ENCODE assay signal across 22 cellular contexts in the genomic region with DNA sequence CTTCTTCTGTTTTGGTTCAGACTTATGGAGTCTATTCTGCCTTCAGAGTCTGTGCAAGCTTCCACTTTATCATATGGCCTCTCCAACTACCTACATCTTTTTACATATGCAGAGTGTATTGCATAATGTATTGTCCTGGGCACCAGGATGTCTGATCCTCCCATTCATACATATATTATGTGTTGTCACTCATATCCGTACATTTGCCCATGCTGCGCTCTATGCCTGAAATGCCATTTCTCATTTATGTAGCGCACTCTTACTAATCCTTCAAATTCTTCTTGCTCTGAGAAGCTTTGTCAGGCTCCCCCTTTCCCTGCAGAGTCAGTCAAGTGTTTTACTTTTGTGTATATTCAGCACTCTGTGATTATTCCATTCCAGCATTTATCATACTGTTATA.
"Had no signal": no experiment of that assay in that cellular context is flagged by ENCODE, and none has a peak within 500 bp of the region (broad histone marks: within the 10 kb centered on the region; RNA-seq: fewer than 3 reads in every experiment).

No MANE protein-coding gene starts in this region.

- H3K4me1 Mint-ChIP-seq: activated CD4-positive, alpha-beta memory T cell treated with anti-CD3 and anti-CD28 coated beads, Interleukin-2, amount 10 ng/mL, durations not matched to agents 7 days and 5 days; activated CD8-positive, alpha-beta memory T cell treated with anti-CD3 and anti-CD28 coated beads, Interleukin-2, amount 10 ng/mL, durations not matched to agents 7 days and 5 days; activated naive CD4-positive, alpha-beta T cell treated with anti-CD3 and anti-CD28 coated beads, Interleukin-2, amount 10 ng/mL, durations not matched to agents 7 days and 5 days; activated naive CD8-positive, alpha-beta T cell treated with anti-CD3 and anti-CD28 coated beads for 36 hours had no signal

- H3K36me3 Mint-ChIP-seq: activated CD8-positive, alpha-beta memory T cell treated with anti-CD3 and anti-CD28 coated beads, Interleukin-2, amount 10 ng/mL, durations not matched to agents 7 days and 5 days; activated naive CD4-positive, alpha-beta T cell treated with anti-CD3 and anti-CD28 coated beads, Interleukin-2, amount 10 ng/mL, durations not matched to agents 7 days and 5 days; activated naive CD8-positive, alpha-beta T cell treated with anti-CD3 and anti-CD28 coated beads for 36 hours had no signal

- H3K9me3 Mint-ChIP-seq: activated CD4-positive, alpha-beta memory T cell treated with anti-CD3 and anti-CD28 coated beads, Interleukin-2, amount 10 ng/mL, durations not matched to agents 7 days and 5 days; activated naive CD4-positive, alpha-beta T cell treated with anti-CD3 and anti-CD28 coated beads, Interleukin-2, amount 10 ng/mL, durations not matched to agents 7 days and 5 days; activated naive CD8-positive, alpha-beta T cell treated with anti-CD3 and anti-CD28 coated beads for 36 hours had no signal

- H3K27ac Mint-ChIP-seq: activated CD4-positive, alpha-beta memory T cell treated with anti-CD3 and anti-CD28 coated beads, Interleukin-2, amount 10 ng/mL, durations not matched to agents 7 days and 5 days; activated CD8-positive, alpha-beta memory T cell treated with anti-CD3 and anti-CD28 coated beads, Interleukin-2, amount 10 ng/mL, durations not matched to agents 7 days and 5 days; activated naive CD4-positive, alpha-beta T cell treated with anti-CD3 and anti-CD28 coated beads, Interleukin-2, amount 10 ng/mL, durations not matched to agents 7 days and 5 days; activated naive CD8-positive, alpha-beta T cell treated with anti-CD3 and anti-CD28 coated beads for 36 hours had no signal

- H3K27ac ChIP-seq: breast epithelium, coronary artery, WERI-Rb-1 had no signal

- H3K4me3 Mint-ChIP-seq: activated CD4-positive, alpha-beta memory T cell treated with anti-CD3 and anti-CD28 coated beads, Interleukin-2, amount 10 ng/mL, durations not matched to agents 7 days and 5 days; activated CD8-positive, alpha-beta memory T cell treated with anti-CD3 and anti-CD28 coated beads, Interleukin-2, amount 10 ng/mL, durations not matched to agents 7 days and 5 days; activated naive CD4-positive, alpha-beta T cell treated with anti-CD3 and anti-CD28 coated beads, Interleukin-2, amount 10 ng/mL, durations not matched to agents 7 days and 5 days; activated naive CD8-positive, alpha-beta T cell treated with anti-CD3 and anti-CD28 coated beads for 36 hours had no signal

- DNase-seq: activated CD4-positive, alpha-beta memory T cell treated with anti-CD3 and anti-CD28 coated beads, Interleukin-2, amount 10 ng/mL, durations not matched to agents 7 days and 5 days; activated CD4-positive, alpha-beta T cell treated with anti-CD3 and anti-CD28 coated beads, Interleukin-2, amount 50 U/mL, for 1 hour; activated CD4-positive, CD25-positive, alpha-beta regulatory T cell; activated CD8-positive, alpha-beta memory T cell treated with anti-CD3 and anti-CD28 coated beads for 24 hours; activated CD8-positive, alpha-beta memory T cell treated with anti-CD3 and anti-CD28 coated beads, Interleukin-2, amount 10 ng/mL, durations not matched to agents 7 days and 5 days; activated CD8-positive, alpha-beta memory T cell treated with anti-CD3 and anti-CD28 coated beads, Interleukin-2, amount 50 U/mL, for 48 hours; activated effector memory CD4-positive, alpha-beta T cell treated with Interleukin-2 at 50 U/mL for 16 hours; activated naive CD4-positive, alpha-beta T cell treated with anti-CD3 and anti-CD28 coated beads, Interleukin-2, amount 10 ng/mL, durations not matched to agents 7 days and 5 days; activated naive CD8-positive, alpha-beta T cell treated with anti-CD3 and anti-CD28 coated beads for 36 hours; activated T-cell treated with anti-CD3 and anti-CD28 coated beads, Interleukin-2, amount 50 U/mL, for 48 hours; amniotic stem cell; aorta; NCI-H1105; NCI-H1417 treated with DMSO at 0.1 percent for 48 hours; NCI-H2029; NCI-H345; NCI-H526 treated with DMSO at 0.1 percent for 48 hours; Right ventricle myocardium superior; T1000; WERI-Rb-1 had no signal

- H3K27me3 Mint-ChIP-seq: activated CD4-positive, alpha-beta memory T cell treated with anti-CD3 and anti-CD28 coated beads, Interleukin-2, amount 10 ng/mL, durations not matched to agents 7 days and 5 days; activated CD8-positive, alpha-beta memory T cell treated with anti-CD3 and anti-CD28 coated beads, Interleukin-2, amount 10 ng/mL, durations not matched to agents 7 days and 5 days; activated naive CD4-positive, alpha-beta T cell treated with anti-CD3 and anti-CD28 coated beads, Interleukin-2, amount 10 ng/mL, durations not matched to agents 7 days and 5 days; activated naive CD8-positive, alpha-beta T cell treated with anti-CD3 and anti-CD28 coated beads for 36 hours had no signal
